In genomic region chr5:123133438-123134100, GRCh38 we compare ENCODE assay signal across 3 cellular contexts.
TF ChIP-seq lines count a peak whose summit lies in the region.

No MANE protein-coding gene starts in this region.

TF ChIP-seq in HEK293T, 16 proteins besides CTCF, POLR2A, EP300 and RAD21 (continued from another document):
- TF ChIP-seq PKNOX1 (IDR thresholded peaks at IDR 0.05) (peak; percentile 69), SP1 (IDR thresholded peaks at IDR 0.05) (no peak)

TF ChIP-seq in H1, 55 proteins besides CTCF, POLR2A, EP300 and RAD21 (continued from another document and continues in another):
- TF ChIP-seq GABPA (IDR thresholded peaks at IDR 0.05; ENCODE audit: borderline replicate concordance, insufficient read depth, low read length) (no peak), TAF7 (optimal IDR thresholded peaks at IDR 0.05; ENCODE audit: borderline replicate concordance, low read depth, low read length) (no peak), ATF2 (IDR thresholded peaks at IDR 0.05; ENCODE audit: low read length) (no peak), CHD7 (IDR thresholded peaks at IDR 0.05; ENCODE audit: insufficient replicate concordance, low read length) (no peak), HDAC6 (IDR thresholded peaks at IDR 0.05; ENCODE audit: low read depth, low read length) (no peak), RNF2 (IDR thresholded peaks at IDR 0.05; ENCODE audit: borderline replicate concordance, low read depth, low read length, missing control alignments, poor library complexity, severe bottlenecking) (no peak), KDM4A (IDR thresholded peaks at IDR 0.05; ENCODE audit: low read depth, low read length, severe bottlenecking) (no peak), JUN (IDR thresholded peaks at IDR 0.05; ENCODE audit: low read depth, low read length) (no peak), CEBPB (IDR thresholded peaks at IDR 0.05; ENCODE audit: low read depth, low read length) (no peak), SAP30 (IDR thresholded peaks at IDR 0.05; ENCODE audit: insufficient read depth, insufficient replicate concordance, low read length) (no peak), ZNF274 (IDR thresholded peaks at IDR 0.05; ENCODE audit: borderline replicate concordance, extremely low read depth, low read length) (no peak), USF2 (IDR thresholded peaks at IDR 0.05; ENCODE audit: low read length) (no peak)

TF ChIP-seq in GM12891, 5 proteins besides CTCF, POLR2A, EP300 and RAD21 (continued from another document):
- TF ChIP-seq TAF1 (IDR thresholded peaks at IDR 0.05; ENCODE audit: low read depth, low read length): no peak
- no peak for TF ChIP-seq PAX5 (IDR thresholded peaks at IDR 0.05; ENCODE audit: insufficient read depth, low read length, severe bottlenecking)
- no peak for TF ChIP-seq POU2F2 (IDR thresholded peaks at IDR 0.05; ENCODE audit: low read depth, low read length)
